Comparison of ENCODE assay signal across 1 cellular context in genomic region chr20:44210422-44211176, GRCh38.
TF ChIP-seq lines count a peak whose summit lies in the region.

Gene OSER1, minus strand, starts transcription at chr20:44210771. Its CDS starts 3,814 bp downstream, at chr20:44206957.

TF ChIP-seq in HepG2, 621 proteins besides CTCF, POLR2A, EP300 and RAD21 (continued from another document and continues in another):
- peak; percentile 10; the same call in 1 of the 2 replicates for TF ChIP-seq ZNF609 (CRISPR knock-in tag; IDR thresholded peaks at IDR 0.05; ENCODE audit: borderline replicate concordance)
- TF ChIP-seq SRSF4 (IDR thresholded peaks at IDR 0.05; ENCODE audit: low read depth, low read length, poor library complexity, severe bottlenecking): no peak
- no peak for TF ChIP-seq MIER2 (CRISPR knock-in tag; IDR thresholded peaks at IDR 0.05)
- TF ChIP-seq ZNF460 (CRISPR knock-in tag; IDR thresholded peaks at IDR 0.05; ENCODE audit: borderline replicate concordance): peak; percentile 36; the same call in 1 of the 2 replicates
- peak; percentile 10; the same call in 1 of the 2 replicates for TF ChIP-seq SIN3B (IDR thresholded peaks at IDR 0.05; ENCODE audit: low read length)
- TF ChIP-seq LRRFIP1 (CRISPR knock-in tag; conservative IDR thresholded peaks at IDR 0.05): no peak
- 0 out of 2 replicates have a peak, but pooled peaks have one; percentile 49 for TF ChIP-seq ZNF558 (CRISPR knock-in tag; IDR thresholded peaks at IDR 0.05; ENCODE audit: borderline replicate concordance)
- TF ChIP-seq ZKSCAN8 (CRISPR knock-in tag; IDR thresholded peaks at IDR 0.05; ENCODE audit: borderline replicate concordance): peak; percentile 30; the same call in 1 of the 2 replicates
- 0 out of 2 replicates have a peak, but pooled peaks have one; percentile 51 for TF ChIP-seq U2AF2 (IDR thresholded peaks at IDR 0.05; ENCODE audit: low read depth, low read length)
- no peak for TF ChIP-seq ZNF510 (CRISPR knock-in tag; IDR thresholded peaks at IDR 0.05; ENCODE audit: low read depth)
- peak; percentile 10; the same call in 1 of the 2 replicates for TF ChIP-seq HNF4A (CRISPR knock-in tag; IDR thresholded peaks at IDR 0.05)
- TF ChIP-seq PRDM15 (CRISPR knock-in tag; IDR thresholded peaks at IDR 0.05): peak; percentile 26; the same call in 1 of the 2 replicates
- TF ChIP-seq ZSCAN22 (CRISPR knock-in tag; IDR thresholded peaks at IDR 0.05): no peak
- TF ChIP-seq AHR (CRISPR knock-in tag; IDR thresholded peaks at IDR 0.05): peak; percentile 90
- TF ChIP-seq ZNF777 (CRISPR knock-in tag; IDR thresholded peaks at IDR 0.05): 0 out of 2 replicates have a peak, but pooled peaks have one; percentile 14
- no peak for TF ChIP-seq MLLT10 (CRISPR knock-in tag; IDR thresholded peaks at IDR 0.05)
- TF ChIP-seq ZNF281 (CRISPR knock-in tag; IDR thresholded peaks at IDR 0.05; ENCODE audit: borderline replicate concordance): peak; percentile 94
- TF ChIP-seq SALL1 (CRISPR knock-in tag; IDR thresholded peaks at IDR 0.05): peak; percentile 95
- no peak; the same call in 1 of the 2 replicates for TF ChIP-seq ESRRA (CRISPR knock-in tag; IDR thresholded peaks at IDR 0.05; ENCODE audit: low read depth)
- no peak; the same call in 1 of the 2 replicates for TF ChIP-seq JUNB (CRISPR knock-in tag; IDR thresholded peaks at IDR 0.05; ENCODE audit: borderline replicate concordance)
- TF ChIP-seq BCL6 (CRISPR knock-in tag; IDR thresholded peaks at IDR 0.05): no peak
- no peak for TF ChIP-seq ZFP36 (IDR thresholded peaks at IDR 0.05; ENCODE audit: borderline replicate concordance, low read depth, low read length, partially characterized antibody)
- TF ChIP-seq FOXA1 (IDR thresholded peaks at IDR 0.05): no peak
- peak; percentile 45 for TF ChIP-seq FOXA1 (CRISPR knock-in tag; IDR thresholded peaks at IDR 0.05)
- peak; percentile 89 for TF ChIP-seq HDAC2 (CRISPR knock-in tag; IDR thresholded peaks at IDR 0.05)
- no peak for TF ChIP-seq CENPBD1 (CRISPR knock-in tag; IDR thresholded peaks at IDR 0.05; ENCODE audit: borderline replicate concordance, low read depth)
- peak; percentile 83; the same call in 1 of the 2 replicates for TF ChIP-seq HOXA3 (CRISPR knock-in tag; IDR thresholded peaks at IDR 0.05)
- TF ChIP-seq RNF219 (CRISPR knock-in tag; IDR thresholded peaks at IDR 0.05): no peak
- TF ChIP-seq CENPT (CRISPR knock-in tag; IDR thresholded peaks at IDR 0.05; ENCODE audit: low read depth): peak; percentile 95
- TF ChIP-seq GLI4 (CRISPR knock-in tag; IDR thresholded peaks at IDR 0.05; ENCODE audit: borderline replicate concordance): 0 out of 2 replicates have a peak, but pooled peaks have one; percentile 2
- TF ChIP-seq ZFP1 (CRISPR knock-in tag; IDR thresholded peaks at IDR 0.05): peak; percentile 65; the same call in 1 of the 2 replicates
- TF ChIP-seq ZNF431 (CRISPR knock-in tag; IDR thresholded peaks at IDR 0.05; ENCODE audit: borderline replicate concordance, low read depth): no peak; the same call in 1 of the 2 replicates
- peak; percentile 76 for TF ChIP-seq ZNF256 (CRISPR knock-in tag; conservative IDR thresholded peaks at IDR 0.05)
- 0 out of 2 replicates have a peak, but pooled peaks have one; percentile 10 for TF ChIP-seq ZSCAN29 (CRISPR knock-in tag; conservative IDR thresholded peaks at IDR 0.05)
- TF ChIP-seq ZBTB14 (CRISPR knock-in tag; IDR thresholded peaks at IDR 0.05): no peak
- TF ChIP-seq E2F2 (CRISPR knock-in tag; IDR thresholded peaks at IDR 0.05; ENCODE audit: borderline replicate concordance): peak; percentile 91; the same call in 1 of the 2 replicates
- TF ChIP-seq MAZ (IDR thresholded peaks at IDR 0.05; ENCODE audit: borderline replicate concordance, low read depth, low read length): peak; percentile 100
- peak; percentile 98 for TF ChIP-seq MAZ (CRISPR knock-in tag; IDR thresholded peaks at IDR 0.05; ENCODE audit: low read depth)
- TF ChIP-seq PTBP1 (IDR thresholded peaks at IDR 0.05; ENCODE audit: low read depth, low read length, poor library complexity, severe bottlenecking): peak; percentile 87
